9 cellular contexts compared by ENCODE assay signal in genomic region chr6:43246301-43247114, GRCh38. TPM values are rescaled to one million over a fixed set of nuclear protein-coding genes. Genes with fewer than 3 reads are reported as not detected.
A peak's percentile ranks its signal among the peaks of the same experiment; 100 is the strongest.
DNase-seq lines count a peak whose midpoint lies in the region; TF ChIP-seq lines count a peak whose summit lies in the region.
"Had no signal": no experiment of that assay in that cellular context is flagged by ENCODE, and none has a peak within 500 bp of the region (broad histone marks: within the 10 kb centered on the region; RNA-seq: fewer than 3 reads in every experiment).

No MANE protein-coding gene starts in this region.

- H3K27me3 Mint-ChIP-seq in H9 (ENCODE audit: low read depth), result peaks cover 21% of the 10 kb centered on the region

- H2AFZ ChIP-seq in H9 (ENCODE audit: low read length), result no peak overlapping the region

- H3K4me3 Mint-ChIP-seq in H9, result peak overlapping the region in 1 of 2 experiments; percentile 91; a peak in 4 of 5 replicates

- DNase-seq in NCI-H524 (lab: John Stamatoyannopoulos, UW), result peak; percentile 70 to 89
- DNase-seq in NCI-H524 treated with DMSO at 0.1 percent for 48 hours (lab: John Stamatoyannopoulos, UW), result no peak
- DNase-seq in H9, result peak; percentile 98
- DNase-seq in NCI-H1105 treated with DMSO at 0.1 percent for 48 hours (lab: John Stamatoyannopoulos, UW), result peak; percentile 61
- peak in 50 of 56 donors; percentile 29 to 91 (median 80) for DNase-seq in amygdala (lab: John Stamatoyannopoulos, UW)
- peak; percentile 71 for DNase-seq in iPS DF 4.7 (ENCODE audit: extremely low read depth, low spot score)
- DNase-seq in retina, result peak; percentile 92
- DNase-seq in NCI-H2107 (lab: John Stamatoyannopoulos, UW), result no peak

- no peak overlapping the region for H4K91ac ChIP-seq in H9 (ENCODE audit: insufficient read length, low read depth, low read length)

- no peak overlapping the region for H3T11ph ChIP-seq in H9 (ENCODE audit: low read length)

- no peak overlapping the region for H4K8ac ChIP-seq in H9 (replicated peaks; ENCODE audit: insufficient read length, low read depth, low read length)

- no peak overlapping the region for H3K23ac ChIP-seq in H9 (ENCODE audit: insufficient read length, low read depth, low read length)

- no peak overlapping the region for H2BK120ac ChIP-seq in H9 (ENCODE audit: low read depth, low read length, poor library complexity, severe bottlenecking)

- no peak overlapping the region for H4K5ac ChIP-seq in H9 (ENCODE audit: insufficient read length, low read depth, low read length)

- no CpG with 5 or more reads among the region's 27 CpGs for WGBS in H9 (ENCODE audit: extremely low coverage, insufficient read length, low lambda C conversion rate)

- no peak overlapping the region for H3K56ac ChIP-seq in H9 (ENCODE audit: insufficient read length, low read depth, low read length)

- peaks cover 25% of the 10 kb centered on the region; the same call in 1 of the 2 replicates for H3K27me3 ChIP-seq in H9 (ENCODE audit: insufficient read depth, low read length)

- H3K4me1 Mint-ChIP-seq in H9, result peaks cover 19 to 26% of the 10 kb centered on the region in 2 experiments

- H4K20me1 ChIP-seq in H9 (ENCODE audit: control insufficient read depth, insufficient read depth, insufficient read length), result no peaks in the 10 kb centered on the region

- peak overlapping the region; percentile 16; the same call in 1 of the 2 replicates for H3K14ac ChIP-seq in H9 (ENCODE audit: insufficient read depth, low read length)

- no peaks in the 10 kb centered on the region for H3K9me3 ChIP-seq in H9 (ENCODE audit: control insufficient read depth, low read depth, low read length)

- peak overlapping the region; percentile 8 for H3K18ac ChIP-seq in H9 (ENCODE audit: insufficient read length, low read depth, low read length)

- TF ChIP-seq CTCF in H9 (conservative IDR thresholded peaks at IDR 0.05), result no peak

- no peaks in the 10 kb centered on the region for H3K79me1 ChIP-seq in H9 (ENCODE audit: insufficient read depth, low read depth, low read length, poor library complexity, severe bottlenecking)

- no peaks in the 10 kb centered on the region for H3K4me1 ChIP-seq in H9 (ENCODE audit: insufficient read depth, low read length)

- H3K9me3 Mint-ChIP-seq in H9, result no peaks in the 10 kb centered on the region

- peak overlapping the region; percentile 0 to 96 (median 91); a peak in 6 of 7 replicates for H3K27ac Mint-ChIP-seq in H9

- H2BK20ac ChIP-seq in H9 (ENCODE audit: low read depth, low read length, poor library complexity, severe bottlenecking), result no peak overlapping the region

- H3K9ac ChIP-seq in H9 (ENCODE audit: extremely low read depth, insufficient read length, low read length), result peak overlapping the region; percentile 12

- no peak overlapping the region for H3K4ac ChIP-seq in H9 (ENCODE audit: low read depth, low read length)

- H3K4me2 ChIP-seq in H9 (ENCODE audit: insufficient read depth, insufficient read length, low read length), result peak overlapping the region; percentile 88

- H2BK5ac ChIP-seq in H9 (ENCODE audit: insufficient read length, low read length), result no peak overlapping the region

- no peak overlapping the region for H2BK12ac ChIP-seq in H9 (ENCODE audit: insufficient read length, low read depth, low read length)

- no peak overlapping the region for H3K27ac ChIP-seq in H9 (ENCODE audit: insufficient read length, low read depth, low read length)

- H3K36me3 Mint-ChIP-seq in H9 (ENCODE audit: insufficient read depth in 1 of 3, low read depth in 3 of 3), result no peaks in the 10 kb centered on the region

- H3K79me2 ChIP-seq in H9 (ENCODE audit: insufficient read depth, low read length), result no peaks in the 10 kb centered on the region

- peaks cover 7% of the 10 kb centered on the region for H3K23me2 ChIP-seq in H9 (ENCODE audit: insufficient read length, low read depth, low read length, poor library complexity, severe bottlenecking)

- no peak overlapping the region for H2AK5ac ChIP-seq in H9 (ENCODE audit: insufficient read length, low read length)

- H2BK15ac ChIP-seq in H9 (ENCODE audit: low read depth, low read length), result no peak overlapping the region

RNA-seq across cellular contexts. Expression of gene TTBK1, which starts 3.2 kb away (rescaled TPM):
- 1.3 and 1.6 TPM in 2 replicates for total RNA-seq in H9 (2021)

RNA-seq across cellular contexts. Expression of gene DNPH1, which starts 17.2 kb away (rescaled TPM):
- 47.0 and 56.2 TPM in 2 replicates for total RNA-seq in H9 (2021)

RNA-seq across cellular contexts. Expression of gene SLC22A7, which starts 51.6 kb away (rescaled TPM):
- not detected in 2 replicates for total RNA-seq in H9 (2021)
- total RNA-seq: lung microvascular endothelial cell had no signal

Comparison
In these comparisons a context has a peak if more than half of its experiments do, and no peak if none do; other contexts are left out.
1. DNase-seq: peak in NCI-H524 (2 of 2), H9 (single experiment), NCI-H1105 treated with DMSO at 0.1 percent for 48 hours (single experiment), amygdala (50 of 56), iPS DF 4.7 (single experiment) and retina (single experiment); none in NCI-H524 treated with DMSO at 0.1 percent for 48 hours (single experiment) and NCI-H2107 (single experiment).